27 cellular contexts compared by ENCODE assay signal in genomic region chr13:41516166-41516565, GRCh38. TPM values are rescaled to one million over a fixed set of nuclear protein-coding genes. Genes with fewer than 3 reads are reported as not detected.
DNase-seq lines count a peak whose midpoint lies in the region; ATAC-seq and TF ChIP-seq lines count a peak whose summit lies in the region.
"Had no signal": no experiment of that assay in that cellular context is flagged by ENCODE, and none has a peak within 500 bp of the region (broad histone marks: within the 10 kb centered on the region; RNA-seq: fewer than 3 reads in every experiment).

No MANE protein-coding gene starts in this region.

- H3K4ac ChIP-seq in IMR-90 (ENCODE audit: low read depth, low read length), result peak overlapping the region; percentile 6; the same call in 1 of the 2 replicates

- CTCF ChIA-PET in IMR-90 (lab: Yijun Ruan, JAX), result no interaction called here

- H3K9me3 ChIP-seq in IMR-90 (ENCODE audit: control insufficient read depth, insufficient read depth, low read length) (no peaks in the 10 kb centered on the region), Karpas-422 (ENCODE audit: low read length) (no peaks in the 10 kb centered on the region)
- H3K9me3 ChIP-seq: BE2C had no signal

- H3K4me3 ChIP-seq in IMR-90 (ENCODE audit: insufficient read depth, low read depth, low read length), result no peak overlapping the region
- no peak overlapping the region for H3K4me3 ChIP-seq in Karpas-422 (ENCODE audit: low read length)
- H3K4me3 ChIP-seq: BLaER1, GM12878 had no signal

- H2BK5ac ChIP-seq in IMR-90 (ENCODE audit: low read depth, low read length, poor library complexity, severe bottlenecking), result no peak overlapping the region

- no peak overlapping the region for H2BK20ac ChIP-seq in IMR-90 (ENCODE audit: low read depth, low read length)

- no peaks in the 10 kb centered on the region for H3K79me1 ChIP-seq in IMR-90 (ENCODE audit: low read depth in 1 of 2, low read length in 2 of 2)

- intact Hi-C loops in activated CD4-positive, alpha-beta T cell treated with anti-CD3 and anti-CD28 coated beads, Interleukin-2, amount 10 ng/mL, durations not matched to agents 24 days and 14 days (cut with micrococcal nuclease), result no loop called here
- intact Hi-C loops in IMR-90 (cut with micrococcal nuclease), result no loop called here

- in situ Hi-C loops in IMR-90 (cut with MboI; ENCODE audit: low sequenced_read_pairs), result no loop called here

- H4K91ac ChIP-seq in IMR-90 (ENCODE audit: insufficient read depth, low read depth, low read length), result no peak overlapping the region

- H3K4me2 ChIP-seq in IMR-90 (ENCODE audit: low read depth, low read length) (no peak overlapping the region), Karpas-422 (ENCODE audit: low read depth, low read length, poor library complexity, severe bottlenecking) (no peak overlapping the region)
- H3K4me2 ChIP-seq: BLaER1 had no signal

- H3K56ac ChIP-seq in IMR-90 (ENCODE audit: extremely low read depth, insufficient read depth, low read length), result no peak overlapping the region

- no peak overlapping the region for H2AFZ ChIP-seq in IMR-90 (replicated peaks; ENCODE audit: low read length, poor library complexity)
- no peak overlapping the region for H2AFZ ChIP-seq in Karpas-422 (ENCODE audit: low read length)

- H3K9me2 ChIP-seq in Karpas-422 (replicated peaks; ENCODE audit: insufficient read depth, low read length), result peaks cover 6% of the 10 kb centered on the region; the same call in 1 of the 2 replicates

- ATAC-seq in IMR-90 (ENCODE audit: low read depth) (no peak), GM18517 (IDR thresholded peaks at IDR 0.05; ENCODE audit: unreplicated experiment) (no peak), HG03571 (IDR thresholded peaks at IDR 0.05; ENCODE audit: unreplicated experiment) (no peak)
- ATAC-seq: GM12878 had no signal

- no TSS peak for BruUV-seq in IMR-90 (replicated peaks; lab: Mats Ljungman, UMichigan)

- no peak overlapping the region for H2BK120ac ChIP-seq in IMR-90 (ENCODE audit: low read depth, low read length)

- H2BK15ac ChIP-seq in IMR-90 (ENCODE audit: low read depth, low read length), result no peak overlapping the region

- H3K4me1 Mint-ChIP-seq in activated CD4-positive, alpha-beta T cell treated with anti-CD3 and anti-CD28 coated beads, Interleukin-2, amount 10 ng/mL, durations not matched to agents 24 days and 14 days, result peaks cover 2% of the 10 kb centered on the region
- H3K4me1 Mint-ChIP-seq in osteocyte (ENCODE audit: unreplicated experiment), result no peaks in the 10 kb centered on the region

- H4K8ac ChIP-seq in IMR-90 (ENCODE audit: low read depth in 2 of 2, low read length in 2 of 2), result no peak overlapping the region

- POLR2A ChIA-PET in IMR-90 (lab: Charles Lee; ENCODE audit: unreplicated experiment), result no interaction called here

- H3K27ac Mint-ChIP-seq in activated CD4-positive, alpha-beta T cell treated with anti-CD3 and anti-CD28 coated beads, Interleukin-2, amount 10 ng/mL, durations not matched to agents 24 days and 14 days, result no peak overlapping the region
- H3K27ac Mint-ChIP-seq in osteocyte (ENCODE audit: unreplicated experiment), result no peak overlapping the region
- H3K27ac Mint-ChIP-seq: CD8-positive, alpha-beta memory T cell had no signal

- no peak overlapping the region for H2AK9ac ChIP-seq in IMR-90 (replicated peaks; ENCODE audit: low read depth, low read length, poor library complexity)

- H3K79me2 ChIP-seq in Karpas-422 (ENCODE audit: low read length), result no peaks in the 10 kb centered on the region

- H3K36me3 Mint-ChIP-seq in activated CD4-positive, alpha-beta T cell treated with anti-CD3 and anti-CD28 coated beads, Interleukin-2, amount 10 ng/mL, durations not matched to agents 24 days and 14 days (ENCODE audit: low read depth), result no peaks in the 10 kb centered on the region
- H3K36me3 Mint-ChIP-seq in osteocyte (ENCODE audit: unreplicated experiment), result no peaks in the 10 kb centered on the region
- H3K36me3 Mint-ChIP-seq: CD4-positive, alpha-beta memory T cell; CD4-positive, CD25-positive, alpha-beta regulatory T cell had no signal

- H3K23ac ChIP-seq in IMR-90 (ENCODE audit: low read depth, low read length), result no peak overlapping the region

- no peak overlapping the region for H4K5ac ChIP-seq in IMR-90 (ENCODE audit: low read depth, low read length)

- H3K4me3 Mint-ChIP-seq in activated CD4-positive, alpha-beta T cell treated with anti-CD3 and anti-CD28 coated beads, Interleukin-2, amount 10 ng/mL, durations not matched to agents 24 days and 14 days, result no peak overlapping the region
- H3K4me3 Mint-ChIP-seq in osteocyte (ENCODE audit: unreplicated experiment), result no peak overlapping the region
- H3K4me3 Mint-ChIP-seq: CD14-positive monocyte; CD4-positive, alpha-beta memory T cell; CD4-positive, CD25-positive, alpha-beta regulatory T cell; CD8-positive, alpha-beta memory T cell had no signal

- TF ChIP-seq RAD21 in IMR-90 (IDR thresholded peaks at IDR 0.05; ENCODE audit: low read length), result no peak

- H3K9me3 Mint-ChIP-seq in activated CD4-positive, alpha-beta T cell treated with anti-CD3 and anti-CD28 coated beads, Interleukin-2, amount 10 ng/mL, durations not matched to agents 24 days and 14 days, result peaks cover 8% of the 10 kb centered on the region
- no peaks in the 10 kb centered on the region for H3K9me3 Mint-ChIP-seq in osteocyte (ENCODE audit: unreplicated experiment)
- H3K9me3 Mint-ChIP-seq: CD8-positive, alpha-beta memory T cell had no signal

- H3K27ac ChIP-seq in IMR-90 (ENCODE audit: insufficient read depth, low read length) (no peak overlapping the region), Karpas-422 (ENCODE audit: low read length) (no peak overlapping the region)
- H3K27ac ChIP-seq: BLaER1 had no signal

- no peak overlapping the region for H2AK5ac ChIP-seq in IMR-90 (ENCODE audit: low read depth, low read length)

- H3K27me3 ChIP-seq in IMR-90 (ENCODE audit: control insufficient read depth, insufficient read depth, low read length) (no peaks in the 10 kb centered on the region), Karpas-422 (ENCODE audit: low read length) (no peaks in the 10 kb centered on the region)
- H3K27me3 ChIP-seq: BE2C, BLaER1 had no signal

- H4K20me1 ChIP-seq in IMR-90 (ENCODE audit: insufficient read depth, low read length) (no peaks in the 10 kb centered on the region), Karpas-422 (ENCODE audit: insufficient read depth, low read depth, low read length) (no peaks in the 10 kb centered on the region)
- H4K20me1 ChIP-seq: BLaER1 had no signal

- no peak overlapping the region for H3K18ac ChIP-seq in IMR-90 (ENCODE audit: low read depth, low read length)

- TF ChIP-seq POLR2A in IMR-90 (IDR thresholded peaks at IDR 0.05; ENCODE audit: low read depth, low read length), result no peak

- dilution Hi-C loops in IMR-90 (cut with HindIII; ENCODE audit: low sequenced_read_pairs, unreplicated experiment), result no loop called here

- H3K36me3 ChIP-seq in IMR-90 (ENCODE audit: control insufficient read depth, insufficient read depth, low read length), result no peaks in the 10 kb centered on the region
- no peaks in the 10 kb centered on the region for H3K36me3 ChIP-seq in Karpas-422 (ENCODE audit: insufficient read depth, low read length)
- H3K36me3 ChIP-seq: BE2C, BLaER1 had no signal

- DNase-seq in activated CD4-positive, alpha-beta T cell treated with anti-CD3 and anti-CD28 coated beads, Interleukin-2, amount 10 ng/mL, durations not matched to agents 24 days and 14 days, result peak; percentile 48
- DNase-seq in activated CD4-positive, alpha-beta T cell treated with anti-CD3 and anti-CD28 coated beads for 48 hours, result no peak
- DNase-seq in IMR-90 (no peak), Karpas-422 (peak; percentile 27), osteocyte (ENCODE audit: extremely low spot score, unreplicated experiment) (peak; percentile 66)
- no peak for DNase-seq in stimulated activated CD4-positive, alpha-beta T cell treated with anti-CD3 and anti-CD28 coated beads, Interleukin-15, amount 100 ng/mL, for 24 hours
- DNase-seq: 8988T; ACHN; BE2C; C1 segment of cervical spinal cord; CD4-positive, alpha-beta memory T cell; CD4-positive, CD25-positive, alpha-beta regulatory T cell; CD8-positive, alpha-beta memory T cell; COR-L47; DMS 273 treated with DMSO at 0.1 percent for 48 hours; DMS153; DMS53; DMS79; DND-41; EL; GDM1 had no signal

- no peaks in the 10 kb centered on the region for H3K9me1 ChIP-seq in IMR-90 (ENCODE audit: insufficient read depth, low read length)

- H3K27me3 Mint-ChIP-seq in activated CD4-positive, alpha-beta T cell treated with anti-CD3 and anti-CD28 coated beads, Interleukin-2, amount 10 ng/mL, durations not matched to agents 24 days and 14 days, result no peaks in the 10 kb centered on the region
- H3K27me3 Mint-ChIP-seq in osteocyte (ENCODE audit: unreplicated experiment), result peaks cover 4% of the 10 kb centered on the region
- H3K27me3 Mint-ChIP-seq: CD4-positive, alpha-beta memory T cell; CD4-positive, CD25-positive, alpha-beta regulatory T cell; CD8-positive, alpha-beta memory T cell had no signal

- TF ChIP-seq CTCF in IMR-90 (conservative IDR thresholded peaks at IDR 0.05; ENCODE audit: low read depth, low read length) (no peak), osteocyte (IDR thresholded peaks at IDR 0.05) (no peak)

- no peak overlapping the region for H3K14ac ChIP-seq in IMR-90 (replicated peaks; ENCODE audit: low read depth, low read length)

- 94% methylated on average over 3 of the region's 3 CpGs; no CpG with 5 or more reads in 1 of the 2 experiments for WGBS in IMR-90 (ENCODE audit: extremely low coverage in 2 of 2, insufficient read length in 1 of 2), 2 experiments

- H3K9ac ChIP-seq in IMR-90 (ENCODE audit: low read depth, low read length) (no peak overlapping the region), Karpas-422 (ENCODE audit: low read length) (no peak overlapping the region)
- H3K9ac ChIP-seq: BLaER1 had no signal

- H3K4me1 ChIP-seq in IMR-90 (ENCODE audit: control insufficient read depth, insufficient read depth, low read length), result no peaks in the 10 kb centered on the region
- no peaks in the 10 kb centered on the region for H3K4me1 ChIP-seq in Karpas-422 (ENCODE audit: low read length)
- H3K4me1 ChIP-seq: BE2C, BLaER1 had no signal

RNA-seq across cellular contexts. Expression of gene RGCC, which starts 58.8 kb away (rescaled TPM):
- total RNA-seq in activated CD4-positive, alpha-beta T cell treated with anti-CD3 and anti-CD28 coated beads, Interleukin-2, amount 10 ng/mL, durations not matched to agents 24 days and 14 days, result 113 and 117 TPM in 2 replicates
- 6.1 and 7.5 TPM in 2 replicates for total RNA-seq in IMR-90 (2012; rRNA removed)
- 7.6 and 10.6 TPM in 2 replicates for polyA plus RNA-seq in IMR-90 (2012; rRNA removed)
- polyA plus RNA-seq in IMR-90 (2012; cell fraction: cytosol; rRNA removed), result 4.6 and 11.3 TPM in 2 replicates
- polyA plus RNA-seq in IMR-90 (2012; cell fraction: nucleus; rRNA removed; ENCODE audit: low replicate concordance), result 6.4 and 25.4 TPM in 2 replicates
- total RNA-seq in Karpas-422 (2014; rRNA removed; shearing (Covaris generic); ENCODE audit: low replicate concordance), result 69.3 and 109 TPM in 2 replicates
- 1.3 and 1.6 TPM in 2 replicates for total RNA-seq in osteocyte
- total RNA-seq: A673 had no signal

Comparison
In these comparisons a context has a peak if more than half of its experiments do, and no peak if none do; other contexts are left out.
1. DNase-seq: peak in activated CD4-positive, alpha-beta T cell treated with anti-CD3 and anti-CD28 coated beads, Interleukin-2, amount 10 ng/mL, durations not matched to agents 24 days and 14 days (single experiment), Karpas-422 (single experiment) and osteocyte (single experiment); none in activated CD4-positive, alpha-beta T cell treated with anti-CD3 and anti-CD28 coated beads for 48 hours (single experiment), IMR-90 (single experiment) and stimulated activated CD4-positive, alpha-beta T cell treated with anti-CD3 and anti-CD28 coated beads, Interleukin-15, amount 100 ng/mL, for 24 hours (single experiment).